In genomic region chr15:73951591-73951990, GRCh38 we compare ENCODE assay signal across 10 cellular contexts. TPM values are rescaled to one million over a fixed set of nuclear protein-coding genes. Genes with fewer than 3 reads are reported as not detected.
A peak's percentile ranks its signal among the peaks of the same experiment; 100 is the strongest.
DNase-seq lines count a peak whose midpoint lies in the region; ATAC-seq and TF ChIP-seq lines count a peak whose summit lies in the region.
"Had no signal": no experiment of that assay in that cellular context is flagged by ENCODE, and none has a peak within 500 bp of the region (broad histone marks: within the 10 kb centered on the region; RNA-seq: fewer than 3 reads in every experiment).

No MANE protein-coding gene starts in this region.

- intact Hi-C loops in CD4-positive, alpha-beta memory T cell (cut with micrococcal nuclease): loop anchor here (1.0 kb wide), 2 partner anchors 13 to 371 kb away; no protein-coding TSS in a partner anchor
- intact Hi-C loops in psoas muscle (cut with DNase I): loop anchor here in 1 of 2 donors (2.0 kb wide), 1 partner anchor 13 kb away; no protein-coding TSS in a partner anchor

- DNase-seq in CD4-positive, alpha-beta memory T cell: no peak
- no peak for DNase-seq in psoas muscle
- DNase-seq in hepatic stellate cell (ENCODE audit: low spot score): no peak

- no peaks in the 10 kb centered on the region for H3K36me3 ChIP-seq in CD4-positive, alpha-beta memory T cell (ENCODE audit: insufficient read depth, low read length)
- H3K36me3 ChIP-seq in iPS-15b (ENCODE audit: control insufficient read depth, insufficient read depth, low read length) (no peaks in the 10 kb centered on the region), psoas muscle (ENCODE audit: insufficient read depth in 1 of 2, low read depth in 1 of 2) (peaks cover 0 to 35% of the 10 kb centered on the region in 2 donors)

- H3K27ac Mint-ChIP-seq in CD4-positive, alpha-beta memory T cell: peak overlapping the region in 4 of 7 donors; percentile 92 to 97 (median 94)
- peak overlapping the region; percentile 75 for H3K27ac Mint-ChIP-seq in activated T-helper 17 cell treated with anti-CD3 and anti-CD28 coated beads, Interleukin-2, amount 50 U/mL, for 72 hours
- H3K27ac Mint-ChIP-seq: activated B cell treated with CpG ODN at 0.5 μM for 24 hours had no signal

- peak overlapping the region; percentile 60 for H3K9ac ChIP-seq in iPS-15b (ENCODE audit: low read depth, low read length)

- CTCF ChIA-PET in CD4-positive, alpha-beta memory T cell (lab: Charles Lee; ENCODE audit: partially characterized antibody): interaction anchor here (0.9 to 4.1 kb wide), 17 partner anchors 9 to 371 kb away, joined by 3 to 168 read pairs (median 4); partner anchors contain the start of genes PML and STOML1

- no peaks in the 10 kb centered on the region for H3K9me3 ChIP-seq in CD4-positive, alpha-beta memory T cell (ENCODE audit: control insufficient read depth in 1 of 2, low read length in 2 of 2)
- H3K9me3 ChIP-seq in iPS-15b (ENCODE audit: control insufficient read depth, insufficient read depth, low read length) (no peaks in the 10 kb centered on the region), psoas muscle (no peaks in the 10 kb centered on the region)
- H3K9me3 ChIP-seq: Caco-2 had no signal

- H3K4me1 Mint-ChIP-seq in CD4-positive, alpha-beta memory T cell: peaks cover 2 to 18% (median 6%) of the 10 kb centered on the region in 4 donors
- no peaks in the 10 kb centered on the region for H3K4me1 Mint-ChIP-seq in activated T-helper 17 cell treated with anti-CD3 and anti-CD28 coated beads, Interleukin-2, amount 50 U/mL, for 72 hours

- H3K27me3 ChIP-seq in CD4-positive, alpha-beta memory T cell (ENCODE audit: insufficient read depth, low read length): no peaks in the 10 kb centered on the region
- H3K27me3 ChIP-seq in iPS-15b (ENCODE audit: control insufficient read depth, insufficient read depth, low read length) (no peaks in the 10 kb centered on the region), psoas muscle (ENCODE audit: insufficient read depth in 3 of 3, low read length in 2 of 3) (peaks cover 0 to 6% (median 0%) of the 10 kb centered on the region in 3 donors)

- no peak for ATAC-seq in activated T-helper 17 cell treated with anti-CD3 and anti-CD28 coated beads, Interleukin-2, amount 50 U/mL, for 72 hours (replicated peaks)
- peak; percentile 7 to 27 (median 7) for ATAC-seq in psoas muscle
- no peak for ATAC-seq in GM18517 (IDR thresholded peaks at IDR 0.05; ENCODE audit: unreplicated experiment)
- ATAC-seq in GM19467 (IDR thresholded peaks at IDR 0.05; ENCODE audit: unreplicated experiment): no peak
- ATAC-seq in HG02852 (IDR thresholded peaks at IDR 0.05; ENCODE audit: unreplicated experiment): no peak

- no peaks in the 10 kb centered on the region for H3K27me3 Mint-ChIP-seq in CD4-positive, alpha-beta memory T cell
- H3K27me3 Mint-ChIP-seq in activated T-helper 17 cell treated with anti-CD3 and anti-CD28 coated beads, Interleukin-2, amount 50 U/mL, for 72 hours: no peaks in the 10 kb centered on the region

- H3K4me3 Mint-ChIP-seq in CD4-positive, alpha-beta memory T cell: no peak overlapping the region
- no peak overlapping the region for H3K4me3 Mint-ChIP-seq in activated T-helper 17 cell treated with anti-CD3 and anti-CD28 coated beads, Interleukin-2, amount 50 U/mL, for 72 hours
- H3K4me3 Mint-ChIP-seq: activated B cell treated with CpG ODN at 0.5 μM for 24 hours had no signal

- H3K4me3 ChIP-seq in CD4-positive, alpha-beta memory T cell (ENCODE audit: low read length in 2 of 2): no peak overlapping the region
- H3K4me3 ChIP-seq in iPS-15b (ENCODE audit: low read depth, low read length) (no peak overlapping the region), psoas muscle (no peak overlapping the region)

- TF ChIP-seq CTCF in psoas muscle (IDR thresholded peaks at IDR 0.05): no peak

- POLR2A ChIA-PET in CD4-positive, alpha-beta memory T cell (lab: Charles Lee; ENCODE audit: partially characterized antibody): interaction anchor here (1.0 to 1.9 kb wide), 7 partner anchors 9 to 53 kb away, joined by 3 to 17 read pairs (median 6); no protein-coding TSS in a partner anchor

- 56 to 57% (median 56%) methylated on average over 12 of the region's 12 CpGs for WGBS in psoas muscle, 3 donors

- peak overlapping the region; percentile 5 for H3K27ac ChIP-seq in CD4-positive, alpha-beta memory T cell (ENCODE audit: low read depth, low read length)
- H3K27ac ChIP-seq in psoas muscle: peak overlapping the region; percentile 80

- H3K9me3 Mint-ChIP-seq in CD4-positive, alpha-beta memory T cell: no peaks in the 10 kb centered on the region
- H3K9me3 Mint-ChIP-seq in activated T-helper 17 cell treated with anti-CD3 and anti-CD28 coated beads, Interleukin-2, amount 50 U/mL, for 72 hours: no peaks in the 10 kb centered on the region
- H3K9me3 Mint-ChIP-seq: activated B cell treated with CpG ODN at 0.5 μM for 24 hours had no signal

- H3K36me3 Mint-ChIP-seq in CD4-positive, alpha-beta memory T cell: peaks cover 0 to 3% of the 10 kb centered on the region in 2 donors
- no peaks in the 10 kb centered on the region for H3K36me3 Mint-ChIP-seq in activated T-helper 17 cell treated with anti-CD3 and anti-CD28 coated beads, Interleukin-2, amount 50 U/mL, for 72 hours (ENCODE audit: low read depth)

- peaks cover 5% of the 10 kb centered on the region for H3K4me1 ChIP-seq in CD4-positive, alpha-beta memory T cell (ENCODE audit: insufficient read depth, low read length)
- H3K4me1 ChIP-seq in iPS-15b (ENCODE audit: control insufficient read depth, insufficient read depth, low read length): peaks cover 9% of the 10 kb centered on the region
- peaks cover 15% of the 10 kb centered on the region for H3K4me1 ChIP-seq in psoas muscle
- H3K4me1 ChIP-seq: Caco-2 had no signal

RNA-seq across cellular contexts. Expression of gene LOXL1, which starts 25.3 kb away (rescaled TPM):
- total RNA-seq in CD4-positive, alpha-beta memory T cell: 1 to 10 TPM; 1.6 to 2.1 TPM
- polyA plus RNA-seq in CD4-positive, alpha-beta memory T cell: 10 to 100 TPM in 1 of 2 donors, 1 to 10 TPM in 1; 6.4 to 13.1 TPM
- 1 to 10 TPM; 3.4 TPM for total RNA-seq in activated T-helper 17 cell treated with anti-CD3 and anti-CD28 coated beads, Interleukin-2, amount 50 U/mL, for 72 hours
- total RNA-seq in psoas muscle: 1 to 10 TPM; 5.1 to 8.7 (median 6.3) TPM
- polyA plus RNA-seq in psoas muscle: 1 to 10 TPM; 1.6 to 5.1 (median 4.3) TPM

RNA-seq across cellular contexts. Expression of gene STOML1, which starts 40.5 kb away (rescaled TPM):
- 10 to 100 TPM; 10.8 to 11.1 TPM for total RNA-seq in CD4-positive, alpha-beta memory T cell
- polyA plus RNA-seq in CD4-positive, alpha-beta memory T cell: 1 to 10 TPM; 8.1 to 8.7 TPM
- 1 to 10 TPM; 4.8 to 7.3 TPM for total RNA-seq in activated T-helper 17 cell treated with anti-CD3 and anti-CD28 coated beads, Interleukin-2, amount 50 U/mL, for 72 hours
- total RNA-seq in psoas muscle: 10 to 100 TPM; 18.3 to 26.2 (median 22.7) TPM
- polyA plus RNA-seq in psoas muscle: 10 to 100 TPM; 22.0 to 34.4 (median 33.0) TPM

RNA-seq across cellular contexts. Expression of gene PML, which starts 42.9 kb away (rescaled TPM):
- 10 to 100 TPM; 61.5 to 66.6 TPM for total RNA-seq in CD4-positive, alpha-beta memory T cell
- polyA plus RNA-seq in CD4-positive, alpha-beta memory T cell: 10 to 100 TPM in 1 of 2 donors, 1 to 10 TPM in 1; 9.6 to 33.2 TPM
- total RNA-seq in activated T-helper 17 cell treated with anti-CD3 and anti-CD28 coated beads, Interleukin-2, amount 50 U/mL, for 72 hours: 10 to 100 TPM; 67.4 to 74.1 TPM
- 10 to 100 TPM; 15.0 to 22.6 (median 15.6) TPM for total RNA-seq in psoas muscle
- polyA plus RNA-seq in psoas muscle: 10 to 100 TPM in 1 of 3 donors, 1 to 10 TPM in 2; 6.7 to 10.2 (median 7.5) TPM

Comparison
In these comparisons a context has a peak if more than half of its experiments do, and no peak if none do; other contexts are left out.
1. ATAC-seq: peak in psoas muscle (4 of 4); none in activated T-helper 17 cell treated with anti-CD3 and anti-CD28 coated beads, Interleukin-2, amount 50 U/mL, for 72 hours (single experiment), GM18517 (single experiment), GM19467 (single experiment) and HG02852 (single experiment).